23 cellular contexts compared by ENCODE assay signal in genomic region chr2:121058852-121059558, GRCh38.
"Had no signal": no experiment of that assay in that cellular context is flagged by ENCODE, and none has a peak within 500 bp of the region (broad histone marks: within the 10 kb centered on the region; RNA-seq: fewer than 3 reads in every experiment).

No MANE protein-coding gene starts in this region.

- H3K4me1 ChIP-seq: left lung, psoas muscle, right atrium auricular region, thyroid gland, upper lobe of right lung had no signal

- FAIRE-seq: bronchial epithelial cell, keratinocyte had no signal

- DNase-seq: activated CD4-positive, alpha-beta T cell treated with anti-CD3 and anti-CD28 coated beads for 1 hour; activated CD8-positive, alpha-beta memory T cell treated with anti-CD3 and anti-CD28 coated beads for 24 hours; activated CD8-positive, alpha-beta memory T cell treated with anti-CD3 and anti-CD28 coated beads, Interleukin-2, amount 50 U/mL, for 48 hours; activated naive CD4-positive, alpha-beta T cell; activated naive CD8-positive, alpha-beta T cell treated with anti-CD3 and anti-CD28 coated beads for 36 hours; activated T-cell treated with anti-CD3 and anti-CD28 coated beads, Interleukin-2, amount 50 U/mL, for 4 hours; amniotic stem cell; cerebellar nuclear complex; cortex of kidney; foreskin fibroblast; left lung; natural killer cell; stimulated activated CD4-positive, alpha-beta T cell treated with anti-CD3 and anti-CD28 coated beads, Interleukin-12 subunit alpha, Interleukin-12 subunit beta, amount 100 ng/mL, for 4 hours; stimulated activated CD4-positive, alpha-beta T cell treated with anti-CD3 and anti-CD28 coated beads, Interleukin-4, amount 100 ng/mL, for 4 hours; substantia nigra; T-helper 9 cell; thyroid gland; upper lobe of right lung had no signal

- ATAC-seq: activated T-cell treated with anti-CD3 and anti-CD28 coated beads, Interleukin-2, amount 50 U/mL, for 4 hours; left lung; natural killer cell had no signal

- H3K36me3 ChIP-seq: left lung, right atrium auricular region, thyroid gland, upper lobe of right lung had no signal

- H3K27me3 ChIP-seq: right atrium auricular region, thyroid gland had no signal

- H3K9me3 ChIP-seq: left lung, psoas muscle, right atrium auricular region, thyroid gland, upper lobe of right lung had no signal

- H3K4me3 ChIP-seq: left lung, psoas muscle, right atrium auricular region, thyroid gland, upper lobe of right lung had no signal

- H3K27ac ChIP-seq: epithelial cell of prostate, left lung, psoas muscle, right atrium auricular region, thyroid gland, upper lobe of right lung had no signal
